ENCODE assay signal across 10 cellular contexts in genomic region chr22:24133187-24133965, GRCh38. TPM values are rescaled to one million over a fixed set of nuclear protein-coding genes. Genes with fewer than 3 reads are reported as not detected.
DNase-seq lines count a peak whose midpoint lies in the region; ATAC-seq and TF ChIP-seq lines count a peak whose summit lies in the region.
"Had no signal": no experiment of that assay in that cellular context is flagged by ENCODE, and none has a peak within 500 bp of the region (broad histone marks: within the 10 kb centered on the region; RNA-seq: fewer than 3 reads in every experiment).

No MANE protein-coding gene starts in this region.

- H3K9me3 Mint-ChIP-seq in osteocyte (ENCODE audit: unreplicated experiment), result no peaks in the 10 kb centered on the region

- TF ChIP-seq CTCF in GM12864 (IDR thresholded peaks at IDR 0.05; ENCODE audit: low read depth, low read length, missing control alignments) (peak; percentile 24), epithelial cell of esophagus (IDR thresholded peaks at IDR 0.05; ENCODE audit: insufficient read depth, low read depth, low read length, missing control alignments) (peak; percentile 8), osteocyte (IDR thresholded peaks at IDR 0.05) (peak; percentile 32)

- peaks cover 3% of the 10 kb centered on the region for H3K36me3 Mint-ChIP-seq in T-helper 17 cell (ENCODE audit: low read depth)
- peaks cover 6% of the 10 kb centered on the region for H3K36me3 Mint-ChIP-seq in osteocyte (ENCODE audit: unreplicated experiment)

- H3K4me3 Mint-ChIP-seq in T-helper 17 cell, result no peak overlapping the region
- no peak overlapping the region for H3K4me3 Mint-ChIP-seq in osteocyte (ENCODE audit: unreplicated experiment)

- DNase-seq in GM12864 (ENCODE audit: low read depth) (no peak), T-helper 17 cell (no peak), epithelial cell of esophagus (ENCODE audit: low read depth) (no peak), osteocyte (ENCODE audit: extremely low spot score, unreplicated experiment) (no peak), NCI-H1436 (lab: John Stamatoyannopoulos, UW) (no peak), mesenteric fat pad (ENCODE audit: low spot score) (no peak), NCI-H1092 (lab: John Stamatoyannopoulos, UW) (no peak)
- DNase-seq: NCI-H524 treated with DMSO at 0.1 percent for 48 hours had no signal

- H3K4me3 ChIP-seq in GM12864 (ENCODE audit: low read depth, low read length), result no peak overlapping the region
- no peak overlapping the region for H3K4me3 ChIP-seq in epithelial cell of esophagus (ENCODE audit: low read length)
- H3K4me3 ChIP-seq: prostate gland had no signal

- no peaks in the 10 kb centered on the region for H3K27me3 Mint-ChIP-seq in T-helper 17 cell
- no peaks in the 10 kb centered on the region for H3K27me3 Mint-ChIP-seq in osteocyte (ENCODE audit: unreplicated experiment)

- peak overlapping the region; percentile 78 for H3K27ac Mint-ChIP-seq in T-helper 17 cell
- no peak overlapping the region for H3K27ac Mint-ChIP-seq in osteocyte (ENCODE audit: unreplicated experiment)

- H3K4me1 Mint-ChIP-seq in T-helper 17 cell (peaks cover 20% of the 10 kb centered on the region), osteocyte (ENCODE audit: unreplicated experiment) (peaks cover 4% of the 10 kb centered on the region)

- ATAC-seq in T-helper 17 cell (peak; percentile 47), GM21619 (IDR thresholded peaks at IDR 0.05; ENCODE audit: unreplicated experiment) (no peak)

- no peaks in the 10 kb centered on the region for H3K9me3 ChIP-seq in T-helper 17 cell (ENCODE audit: control insufficient read depth, low read length, poor library complexity, severe bottlenecking)
- H3K9me3 ChIP-seq: prostate gland had no signal

RNA-seq across cellular contexts. Expression of gene SUSD2, which starts 47.9 kb away (rescaled TPM):
- 1 to 10 TPM in 1 of 2 donors, under 1 TPM in 1; 0.80 to 1.1 TPM for total RNA-seq in T-helper 17 cell
- total RNA-seq in osteocyte, result 4.2 and 4.5 TPM in 2 replicates
- total RNA-seq in mesenteric fat pad, result 5.9 TPM
